In the genomic region with DNA sequence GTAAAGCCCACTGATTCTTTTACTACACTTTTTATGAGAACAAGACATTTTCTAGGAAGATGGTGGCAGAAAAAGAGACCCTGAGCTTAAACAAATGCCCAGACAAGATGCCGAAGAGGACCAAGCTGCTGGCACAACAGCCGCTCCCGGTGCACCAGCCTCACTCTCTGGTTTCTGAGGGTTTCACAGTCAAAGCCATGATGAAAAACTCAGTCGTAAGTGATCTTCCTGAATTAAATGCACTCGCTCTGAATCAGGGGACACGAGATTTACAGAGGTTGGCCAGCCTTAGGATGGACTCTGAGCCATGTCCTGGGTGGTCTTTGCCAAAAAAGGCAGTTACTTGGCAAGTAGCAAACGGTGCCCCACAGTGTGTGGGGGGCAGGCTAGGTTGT, we compare ENCODE assay signal across 9 cellular contexts. TPM values are rescaled to one million over a fixed set of nuclear protein-coding genes. Genes with fewer than 3 reads are reported as not detected.
A peak's percentile ranks its signal among the peaks of the same experiment; 100 is the strongest.
DNase-seq lines count a peak whose midpoint lies in the region; ATAC-seq, FAIRE-seq and TF ChIP-seq lines count a peak whose summit lies in the region.
"Had no signal": no experiment of that assay in that cellular context is flagged by ENCODE, and none has a peak within 500 bp of the region (broad histone marks: within the 10 kb centered on the region; RNA-seq: fewer than 3 reads in every experiment).

No MANE protein-coding gene starts in this region.

- FAIRE-seq in H54 (lab: Jason Lieb, UNC): no peak

- no peaks in the 10 kb centered on the region for H3K36me3 ChIP-seq in thymus (ENCODE audit: control insufficient read depth, insufficient read depth)

- ATAC-seq in activated CD8-positive, alpha-beta memory T cell treated with anti-CD3 and anti-CD28 coated beads, Interleukin-2, amount 10 ng/mL, durations not matched to agents 7 days and 5 days: no peak
- ATAC-seq in memory B cell (ENCODE audit: low read depth) (no peak), GM19324 (IDR thresholded peaks at IDR 0.05; ENCODE audit: low FRiP score, unreplicated experiment) (no peak)

- H3K27ac Mint-ChIP-seq in activated CD8-positive, alpha-beta memory T cell treated with anti-CD3 and anti-CD28 coated beads, Interleukin-2, amount 10 ng/mL, durations not matched to agents 7 days and 5 days: peak overlapping the region; percentile 26
- H3K27ac Mint-ChIP-seq in memory B cell: peak overlapping the region; percentile 97

- H3K36me3 Mint-ChIP-seq in activated CD8-positive, alpha-beta memory T cell treated with anti-CD3 and anti-CD28 coated beads, Interleukin-2, amount 10 ng/mL, durations not matched to agents 7 days and 5 days: no peaks in the 10 kb centered on the region
- H3K36me3 Mint-ChIP-seq in memory B cell: no peaks in the 10 kb centered on the region

- no peaks in the 10 kb centered on the region for H3K27me3 ChIP-seq in thymus (ENCODE audit: control insufficient read depth, insufficient read depth)

- peak overlapping the region; percentile 87 for H3K4me3 ChIP-seq in astrocyte of the cerebellum (ENCODE audit: low read depth, low read length)
- H3K4me3 ChIP-seq in thymus (ENCODE audit: low read length): peak overlapping the region; percentile 82

- H3K9me3 ChIP-seq in thymus (ENCODE audit: control insufficient read depth): no peaks in the 10 kb centered on the region

- no peaks in the 10 kb centered on the region for H3K9me3 Mint-ChIP-seq in activated CD8-positive, alpha-beta memory T cell treated with anti-CD3 and anti-CD28 coated beads, Interleukin-2, amount 10 ng/mL, durations not matched to agents 7 days and 5 days (ENCODE audit: low read depth)
- no peaks in the 10 kb centered on the region for H3K9me3 Mint-ChIP-seq in memory B cell

- 76% methylated on average over 7 of the region's 7 CpGs for WGBS in thymus

- CTCF ChIA-PET in activated CD8-positive, alpha-beta memory T cell treated with anti-CD3 and anti-CD28 coated beads, Interleukin-2, amount 10 ng/mL, durations not matched to agents 7 days and 5 days (lab: Charles Lee): no interaction called here

- peaks cover 6% of the 10 kb centered on the region for H3K27me3 Mint-ChIP-seq in activated CD8-positive, alpha-beta memory T cell treated with anti-CD3 and anti-CD28 coated beads, Interleukin-2, amount 10 ng/mL, durations not matched to agents 7 days and 5 days
- no peaks in the 10 kb centered on the region for H3K27me3 Mint-ChIP-seq in memory B cell

- H3K4me1 Mint-ChIP-seq in activated CD8-positive, alpha-beta memory T cell treated with anti-CD3 and anti-CD28 coated beads, Interleukin-2, amount 10 ng/mL, durations not matched to agents 7 days and 5 days: peaks cover 6% of the 10 kb centered on the region
- H3K4me1 Mint-ChIP-seq in memory B cell: peaks cover 8% of the 10 kb centered on the region

- TF ChIP-seq CTCF in astrocyte of the cerebellum (IDR thresholded peaks at IDR 0.05; ENCODE audit: low read depth, low read length, missing control alignments): no peak

- H3K27ac ChIP-seq in thymus (ENCODE audit: low read depth): no peak overlapping the region

- H3K4me3 Mint-ChIP-seq in activated CD8-positive, alpha-beta memory T cell treated with anti-CD3 and anti-CD28 coated beads, Interleukin-2, amount 10 ng/mL, durations not matched to agents 7 days and 5 days: peak overlapping the region; percentile 28
- peak overlapping the region; percentile 100 for H3K4me3 Mint-ChIP-seq in memory B cell

- no peak for DNase-seq in activated CD8-positive, alpha-beta memory T cell treated with anti-CD3 and anti-CD28 coated beads, Interleukin-2, amount 10 ng/mL, durations not matched to agents 7 days and 5 days
- DNase-seq in activated CD8-positive, alpha-beta memory T cell treated with anti-CD3 and anti-CD28 coated beads for 24 hours: no peak
- DNase-seq in astrocyte of the cerebellum (ENCODE audit: low read depth) (no peak), memory B cell (ENCODE audit: low spot score in 2 of 2) (no peak), COR-L47 (lab: John Stamatoyannopoulos, UW) (no peak), H54 (ENCODE audit: insufficient read length, low spot score) (no peak)
- DNase-seq: DND-41 had no signal

- in situ Hi-C loops in astrocyte of the cerebellum (cut with HindIII; ENCODE audit: low sequenced_read_pairs): no loop called here

- H3K4me1 ChIP-seq in thymus (ENCODE audit: control insufficient read depth, insufficient read depth, low read length): no peaks in the 10 kb centered on the region

- TF ChIP-seq POLR2A in H54 (IDR thresholded peaks at IDR 0.05; ENCODE audit: low read depth, low read length): no peak

RNA-seq across cellular contexts. Expression of gene PACRG, which starts 0.4 kb away (rescaled TPM):
- not detected for total RNA-seq in activated CD8-positive, alpha-beta memory T cell treated with anti-CD3 and anti-CD28 coated beads, Interleukin-2, amount 10 ng/mL, durations not matched to agents 7 days and 5 days
- 0.62 TPM for polyA plus RNA-seq in thymus

RNA-seq across cellular contexts. Expression of gene PRKN, which starts 0.6 kb away (rescaled TPM):
- not detected for total RNA-seq in activated CD8-positive, alpha-beta memory T cell treated with anti-CD3 and anti-CD28 coated beads, Interleukin-2, amount 10 ng/mL, durations not matched to agents 7 days and 5 days
- 0.48 TPM for polyA plus RNA-seq in thymus
